In genomic region chrX:151174581-151175282, GRCh38 we compare ENCODE assay signal across 25 cellular contexts. TPM values are rescaled to one million over a fixed set of nuclear protein-coding genes. Genes with fewer than 3 reads are reported as not detected.
A peak's percentile ranks its signal among the peaks of the same experiment; 100 is the strongest.
DNase-seq lines count a peak whose midpoint lies in the region; ATAC-seq and TF ChIP-seq lines count a peak whose summit lies in the region.
"Had no signal": no experiment of that assay in that cellular context is flagged by ENCODE, and none has a peak within 500 bp of the region (broad histone marks: within the 10 kb centered on the region; RNA-seq: fewer than 3 reads in every experiment).

No MANE protein-coding gene starts in this region.

- WGBS in ectodermal cell, 2 experiments, result 0 to 1% methylated on average over 30 to 37 of the region's 37 CpGs
- WGBS in prostate gland, result 4% methylated on average over 22 of the region's 37 CpGs

- H3K27ac Mint-ChIP-seq in activated CD4-positive, alpha-beta T cell treated with anti-CD3 and anti-CD28 coated beads for 36 hours, result no peak overlapping the region
- no peak overlapping the region for H3K27ac Mint-ChIP-seq in activated CD4-positive, alpha-beta T cell treated with anti-CD3 and anti-CD28 coated beads, Interleukin-2, amount 10 ng/mL, durations not matched to agents 24 days and 14 days
- H3K27ac Mint-ChIP-seq in stimulated activated naive B cell treated with anti-CD40 and anti-IgM and Interleukin-4, amounts not matched to agents 10 μg/mL and 1 μg/mL and 100 μg/mL, for 72 hours, result peak overlapping the region; percentile 17
- no peak overlapping the region for H3K27ac Mint-ChIP-seq in activated CD4-positive, alpha-beta T cell treated with anti-CD3 and anti-CD28 coated beads, Interleukin-2, amount 10 ng/mL, durations not matched to agents 7 days and 5 days
- H3K27ac Mint-ChIP-seq: IgD-negative memory B cell had no signal

- H3K27me3 ChIP-seq in ectodermal cell (ENCODE audit: control insufficient read depth, insufficient read depth, low read length, poor library complexity, severe bottlenecking) (peaks cover 72% of the 10 kb centered on the region), prostate gland (replicated peaks; ENCODE audit: insufficient read depth) (no peaks in the 10 kb centered on the region)

- CTCF ChIA-PET in activated CD4-positive, alpha-beta T cell treated with anti-CD3 and anti-CD28 coated beads for 36 hours (lab: Charles Lee), result no interaction called here
- CTCF ChIA-PET in activated CD4-positive, alpha-beta T cell treated with anti-CD3 and anti-CD28 coated beads, Interleukin-2, amount 10 ng/mL, durations not matched to agents 7 days and 5 days (lab: Charles Lee), result no interaction called here

- ATAC-seq in activated CD4-positive, alpha-beta T cell treated with anti-CD3 and anti-CD28 coated beads for 36 hours, result no peak
- ATAC-seq in stimulated activated naive B cell treated with anti-CD40 and anti-IgM and Interleukin-4, amounts not matched to agents 10 μg/mL and 1 μg/mL and 100 μg/mL, for 72 hours (replicated peaks), result no peak
- ATAC-seq: esophagus mucosa; naive thymus-derived CD8-positive, alpha-beta T cell; Right ventricle myocardium inferior had no signal

- no peak for TF ChIP-seq POLR2A in prostate gland (IDR thresholded peaks at IDR 0.05)

- no peak overlapping the region for H3K27ac ChIP-seq in ectodermal cell (ENCODE audit: insufficient read depth, low read depth, low read length, poor library complexity, severe bottlenecking)
- H3K27ac ChIP-seq in prostate gland, result no peak overlapping the region
- H3K27ac ChIP-seq: dorsolateral prefrontal cortex, spleen, uterus had no signal

- POLR2A ChIA-PET in activated CD4-positive, alpha-beta T cell treated with anti-CD3 and anti-CD28 coated beads for 36 hours (lab: Charles Lee), result no interaction called here
- POLR2A ChIA-PET in activated CD4-positive, alpha-beta T cell treated with anti-CD3 and anti-CD28 coated beads, Interleukin-2, amount 10 ng/mL, durations not matched to agents 7 days and 5 days (lab: Charles Lee), result no interaction called here

- H3K9me3 ChIP-seq in ectodermal cell (ENCODE audit: control insufficient read depth, low read length) (no peaks in the 10 kb centered on the region), prostate gland (no peaks in the 10 kb centered on the region)

- peaks cover 9% of the 10 kb centered on the region for H3K4me1 Mint-ChIP-seq in activated CD4-positive, alpha-beta T cell treated with anti-CD3 and anti-CD28 coated beads for 36 hours
- H3K4me1 Mint-ChIP-seq in activated CD4-positive, alpha-beta T cell treated with anti-CD3 and anti-CD28 coated beads, Interleukin-2, amount 10 ng/mL, durations not matched to agents 24 days and 14 days, result peaks cover 3% of the 10 kb centered on the region
- H3K4me1 Mint-ChIP-seq in stimulated activated naive B cell treated with anti-CD40 and anti-IgM and Interleukin-4, amounts not matched to agents 10 μg/mL and 1 μg/mL and 100 μg/mL, for 72 hours, result peaks cover 2 to 7% of the 10 kb centered on the region in 2 donors
- no peaks in the 10 kb centered on the region for H3K4me1 Mint-ChIP-seq in activated CD4-positive, alpha-beta T cell treated with anti-CD3 and anti-CD28 coated beads, Interleukin-2, amount 10 ng/mL, durations not matched to agents 7 days and 5 days

- DNase-seq in activated CD4-positive, alpha-beta T cell treated with anti-CD3 and anti-CD28 coated beads for 36 hours, result peak; percentile 8
- no peak for DNase-seq in activated CD4-positive, alpha-beta T cell treated with anti-CD3 and anti-CD28 coated beads, Interleukin-2, amount 10 ng/mL, durations not matched to agents 24 days and 14 days
- peak; percentile 76 for DNase-seq in islet precursor cell
- no peak for DNase-seq in stimulated activated naive B cell treated with anti-CD40 and anti-IgM and Interleukin-4, amounts not matched to agents 10 μg/mL and 1 μg/mL and 100 μg/mL, for 72 hours
- no peak for DNase-seq in mucosa of gallbladder (ENCODE audit: low spot score)
- no peak for DNase-seq in prostate gland (ENCODE audit: low spot score)
- DNase-seq in activated CD4-positive, alpha-beta T cell treated with anti-CD3 and anti-CD28 coated beads, Interleukin-2, amount 10 ng/mL, durations not matched to agents 7 days and 5 days, result no peak
- DNase-seq: activated CD4-positive, alpha-beta T cell treated with anti-CD3 and anti-CD28 coated beads for 48 hours; activated CD8-positive, alpha-beta memory T cell treated with anti-CD3 and anti-CD28 coated beads, Interleukin-2, amount 50 U/mL, for 4 hours; activated effector memory CD4-positive, alpha-beta T cell treated with Interleukin-2 at 50 U/mL for 16 hours; caudate nucleus; dorsolateral prefrontal cortex; naive thymus-derived CD8-positive, alpha-beta T cell; NCI-H1694 treated with DMSO at 0.1 percent for 48 hours; spleen; uterus had no signal

- H3K4me1 ChIP-seq in ectodermal cell (ENCODE audit: control insufficient read depth, insufficient read depth, low read length) (peaks cover 6% of the 10 kb centered on the region), prostate gland (replicated peaks) (no peaks in the 10 kb centered on the region)
- H3K4me1 ChIP-seq: uterus had no signal

- intact Hi-C loops in activated CD4-positive, alpha-beta T cell treated with anti-CD3 and anti-CD28 coated beads for 36 hours (cut with DNase I, micrococcal nuclease), result no loop called here
- intact Hi-C loops in activated CD4-positive, alpha-beta T cell treated with anti-CD3 and anti-CD28 coated beads, Interleukin-2, amount 10 ng/mL, durations not matched to agents 24 days and 14 days (cut with micrococcal nuclease), result no loop called here
- intact Hi-C loops in prostate gland (cut with DNase I), result no loop called here

- H3K4me3 ChIP-seq in ectodermal cell (ENCODE audit: insufficient read depth, low read depth, low read length) (peak overlapping the region; percentile 26), prostate gland (no peak overlapping the region)
- H3K4me3 ChIP-seq: spleen, uterus had no signal

- no peak overlapping the region for H3K4me3 Mint-ChIP-seq in activated CD4-positive, alpha-beta T cell treated with anti-CD3 and anti-CD28 coated beads for 36 hours
- no peak overlapping the region for H3K4me3 Mint-ChIP-seq in activated CD4-positive, alpha-beta T cell treated with anti-CD3 and anti-CD28 coated beads, Interleukin-2, amount 10 ng/mL, durations not matched to agents 24 days and 14 days
- H3K4me3 Mint-ChIP-seq in stimulated activated naive B cell treated with anti-CD40 and anti-IgM and Interleukin-4, amounts not matched to agents 10 μg/mL and 1 μg/mL and 100 μg/mL, for 72 hours, result no peak overlapping the region
- H3K4me3 Mint-ChIP-seq in activated CD4-positive, alpha-beta T cell treated with anti-CD3 and anti-CD28 coated beads, Interleukin-2, amount 10 ng/mL, durations not matched to agents 7 days and 5 days, result no peak overlapping the region
- H3K4me3 Mint-ChIP-seq: IgD-negative memory B cell; naive thymus-derived CD8-positive, alpha-beta T cell had no signal

- peaks cover 31% of the 10 kb centered on the region for H3K27me3 Mint-ChIP-seq in activated CD4-positive, alpha-beta T cell treated with anti-CD3 and anti-CD28 coated beads for 36 hours
- H3K27me3 Mint-ChIP-seq in activated CD4-positive, alpha-beta T cell treated with anti-CD3 and anti-CD28 coated beads, Interleukin-2, amount 10 ng/mL, durations not matched to agents 24 days and 14 days, result peaks cover 39% of the 10 kb centered on the region
- peaks cover 37 to 54% of the 10 kb centered on the region in 2 donors for H3K27me3 Mint-ChIP-seq in stimulated activated naive B cell treated with anti-CD40 and anti-IgM and Interleukin-4, amounts not matched to agents 10 μg/mL and 1 μg/mL and 100 μg/mL, for 72 hours
- peaks cover 46% of the 10 kb centered on the region for H3K27me3 Mint-ChIP-seq in activated CD4-positive, alpha-beta T cell treated with anti-CD3 and anti-CD28 coated beads, Interleukin-2, amount 10 ng/mL, durations not matched to agents 7 days and 5 days

- H3K9me3 Mint-ChIP-seq in activated CD4-positive, alpha-beta T cell treated with anti-CD3 and anti-CD28 coated beads for 36 hours (ENCODE audit: low read depth), result no peaks in the 10 kb centered on the region
- H3K9me3 Mint-ChIP-seq in activated CD4-positive, alpha-beta T cell treated with anti-CD3 and anti-CD28 coated beads, Interleukin-2, amount 10 ng/mL, durations not matched to agents 24 days and 14 days, result no peaks in the 10 kb centered on the region
- H3K9me3 Mint-ChIP-seq in stimulated activated naive B cell treated with anti-CD40 and anti-IgM and Interleukin-4, amounts not matched to agents 10 μg/mL and 1 μg/mL and 100 μg/mL, for 72 hours, result peaks cover 4 to 6% of the 10 kb centered on the region in 2 donors
- no peaks in the 10 kb centered on the region for H3K9me3 Mint-ChIP-seq in activated CD4-positive, alpha-beta T cell treated with anti-CD3 and anti-CD28 coated beads, Interleukin-2, amount 10 ng/mL, durations not matched to agents 7 days and 5 days

- H3K36me3 ChIP-seq in ectodermal cell (ENCODE audit: control insufficient read depth, insufficient read depth, low read length) (no peaks in the 10 kb centered on the region), prostate gland (no peaks in the 10 kb centered on the region)
- H3K36me3 ChIP-seq: spleen, uterus had no signal

- TF ChIP-seq CTCF in prostate gland (IDR thresholded peaks at IDR 0.05), result no peak

- no peaks in the 10 kb centered on the region for H3K36me3 Mint-ChIP-seq in activated CD4-positive, alpha-beta T cell treated with anti-CD3 and anti-CD28 coated beads for 36 hours (ENCODE audit: low read depth)
- H3K36me3 Mint-ChIP-seq in activated CD4-positive, alpha-beta T cell treated with anti-CD3 and anti-CD28 coated beads, Interleukin-2, amount 10 ng/mL, durations not matched to agents 24 days and 14 days (ENCODE audit: low read depth), result no peaks in the 10 kb centered on the region
- H3K36me3 Mint-ChIP-seq in stimulated activated naive B cell treated with anti-CD40 and anti-IgM and Interleukin-4, amounts not matched to agents 10 μg/mL and 1 μg/mL and 100 μg/mL, for 72 hours, result peaks cover 0 to 9% of the 10 kb centered on the region in 2 donors
- H3K36me3 Mint-ChIP-seq in activated CD4-positive, alpha-beta T cell treated with anti-CD3 and anti-CD28 coated beads, Interleukin-2, amount 10 ng/mL, durations not matched to agents 7 days and 5 days (ENCODE audit: low read depth), result no peaks in the 10 kb centered on the region
- H3K36me3 Mint-ChIP-seq: IgD-negative memory B cell had no signal

RNA-seq across cellular contexts. Expression of gene GPR50, which starts 1.7 kb away (rescaled TPM):
- not detected for total RNA-seq in activated CD4-positive, alpha-beta T cell treated with anti-CD3 and anti-CD28 coated beads for 36 hours
- not detected in 2 replicates for total RNA-seq in activated CD4-positive, alpha-beta T cell treated with anti-CD3 and anti-CD28 coated beads, Interleukin-2, amount 10 ng/mL, durations not matched to agents 24 days and 14 days
- polyA plus RNA-seq in ectodermal cell (2013, experiment 1 of 4), result 2.4 TPM
- 1.6 TPM for polyA plus RNA-seq in ectodermal cell (2013, experiment 2 of 4)
- 1.3 TPM for polyA plus RNA-seq in ectodermal cell (2013, experiment 3 of 4)
- polyA plus RNA-seq in ectodermal cell (2013, experiment 4 of 4), result 2.8 TPM
- total RNA-seq in mucosa of gallbladder (0.12 TPM), prostate gland (not detected)
- not detected for total RNA-seq in activated CD4-positive, alpha-beta T cell treated with anti-CD3 and anti-CD28 coated beads, Interleukin-2, amount 10 ng/mL, durations not matched to agents 7 days and 5 days
- total RNA-seq: dorsolateral prefrontal cortex; esophagus mucosa; G401; lung microvascular endothelial cell; naive thymus-derived CD8-positive, alpha-beta T cell; pulmonary artery endothelial cell; Right ventricle myocardium inferior; spleen; subcutaneous adipose tissue had no signal
- polyA plus RNA-seq: BJ; IgD-negative memory B cell; naive thymus-derived CD8-positive, alpha-beta T cell; spleen had no signal

Comparison
In these comparisons a context has a peak if more than half of its experiments do, and no peak if none do; other contexts are left out.
1. DNase-seq: peak in activated CD4-positive, alpha-beta T cell treated with anti-CD3 and anti-CD28 coated beads for 36 hours (single experiment) and islet precursor cell (single experiment); none in activated CD4-positive, alpha-beta T cell treated with anti-CD3 and anti-CD28 coated beads, Interleukin-2, amount 10 ng/mL, durations not matched to agents 24 days and 14 days (single experiment), stimulated activated naive B cell treated with anti-CD40 and anti-IgM and Interleukin-4, amounts not matched to agents 10 μg/mL and 1 μg/mL and 100 μg/mL, for 72 hours (single experiment), mucosa of gallbladder (single experiment), prostate gland (single experiment) and activated CD4-positive, alpha-beta T cell treated with anti-CD3 and anti-CD28 coated beads, Interleukin-2, amount 10 ng/mL, durations not matched to agents 7 days and 5 days (single experiment).